Comparison of ENCODE assay signal across 19 cellular contexts in genomic region chr10:31744025-31744424, GRCh38.
DNase-seq lines count a peak whose midpoint lies in the region; ATAC-seq, FAIRE-seq and TF ChIP-seq lines count a peak whose summit lies in the region.
"Had no signal": no experiment of that assay in that cellular context is flagged by ENCODE, and none has a peak within 500 bp of the region (broad histone marks: within the 10 kb centered on the region; RNA-seq: fewer than 3 reads in every experiment).

No MANE protein-coding gene starts in this region.

- no peak overlapping the region for H4K8ac ChIP-seq in H1 (ENCODE audit: extremely low read depth, insufficient read depth, low read length)

- no peak overlapping the region for H3K4me3 Mint-ChIP-seq in activated naive CD4-positive, alpha-beta T cell treated with anti-CD3 and anti-CD28 coated beads for 36 hours
- H3K4me3 Mint-ChIP-seq in CD14-positive monocyte = no peak overlapping the region
- H3K4me3 Mint-ChIP-seq: CD8-positive, alpha-beta T cell; GM23338 had no signal

- intact Hi-C loops in activated naive CD4-positive, alpha-beta T cell treated with anti-CD3 and anti-CD28 coated beads for 36 hours (cut with micrococcal nuclease) = loop anchor here (10.0 kb wide), 1 partner anchor 1391 kb away; no protein-coding TSS in a partner anchor
- intact Hi-C loops in CD14-positive monocyte (cut with micrococcal nuclease) = no loop called here

- no peaks in the 10 kb centered on the region for H3K79me2 ChIP-seq in H1 (ENCODE audit: control insufficient read depth in 1 of 2, insufficient read depth in 2 of 2, low read length in 2 of 2)

- no peak overlapping the region for H2AFZ ChIP-seq in H1 (ENCODE audit: low read length)
- H2AFZ ChIP-seq: GM23338 had no signal

- H3K23ac ChIP-seq in H1 (ENCODE audit: insufficient read length) = no peak overlapping the region

- no peak for TF ChIP-seq EP300 in H1 (IDR thresholded peaks at IDR 0.05; ENCODE audit: borderline replicate concordance in 1 of 2, low read depth in 2 of 2, low read length in 2 of 2)

- H2BK120ac ChIP-seq in H1 (replicated peaks; ENCODE audit: low read depth, low read length) = no peak overlapping the region

- H3K9me3 Mint-ChIP-seq in activated naive CD4-positive, alpha-beta T cell treated with anti-CD3 and anti-CD28 coated beads for 36 hours = peaks cover 5% of the 10 kb centered on the region
- H3K9me3 Mint-ChIP-seq in CD14-positive monocyte = peaks cover 2 to 5% (median 2%) of the 10 kb centered on the region in 7 donors
- H3K9me3 Mint-ChIP-seq: CD8-positive, alpha-beta T cell had no signal

- H2AK5ac ChIP-seq in H1 (ENCODE audit: low read depth, low read length) = no peak overlapping the region

- POLR2A ChIA-PET in HEK293 (lab: Yijun Ruan, JAX) = no interaction called here
- POLR2A ChIA-PET in H1 (lab: Charles Lee; ENCODE audit: partially characterized antibody) = no interaction called here

- no peak overlapping the region for H3K9ac ChIP-seq in H1 (replicated peaks in 1 of 4; ENCODE audit: extremely low read depth in 1 of 4, low read depth in 3 of 4, low read length in 3 of 4)

- no peak overlapping the region for H2BK20ac ChIP-seq in H1 (ENCODE audit: low read length)

- no peaks in the 10 kb centered on the region for H4K20me1 ChIP-seq in H1 (replicated peaks in 1 of 2; ENCODE audit: control insufficient read depth in 1 of 2, insufficient read depth in 2 of 2, low read length in 2 of 2)

- no peak for FAIRE-seq in H1 (lab: Jason Lieb, UNC)
- FAIRE-seq: A204.1, K562 had no signal

- H3K9me3 ChIP-seq in HEK293 (ENCODE audit: control insufficient read depth, insufficient read depth, low read depth, low read length) (no peaks in the 10 kb centered on the region), H1 (ENCODE audit: insufficient read depth in 2 of 2, low read depth in 1 of 2, low read length in 1 of 2) (0 out of 4 replicates have a peak, but pooled peaks cover 0 to 3% of the 10 kb centered on the region in 2 experiments)

- H3K4ac ChIP-seq in H1 (replicated peaks; ENCODE audit: insufficient read length, low read depth, low read length) = no peak overlapping the region

- H3K27ac ChIP-seq in HEK293 (ENCODE audit: extremely low read depth, low read depth, low read length) (no peak overlapping the region), H1 (ENCODE audit: low read depth, low read length) (no peak overlapping the region)
- H3K27ac ChIP-seq: C4-2B, HL-60 had no signal

- no peaks in the 10 kb centered on the region for H3K27me3 Mint-ChIP-seq in activated naive CD4-positive, alpha-beta T cell treated with anti-CD3 and anti-CD28 coated beads for 36 hours (ENCODE audit: low read depth)
- H3K27me3 Mint-ChIP-seq in CD14-positive monocyte (ENCODE audit: low read depth in 3 of 3) = peaks cover 0 to 1% (median 0%) of the 10 kb centered on the region in 3 donors

- 0 out of 2 replicates have a peak overlapping the region, but pooled peaks have one; percentile 32 for H2BK12ac ChIP-seq in H1 (ENCODE audit: low read depth, low read length)

- H2BK5ac ChIP-seq in H1 (ENCODE audit: low read depth, low read length) = no peak overlapping the region

- CTCF ChIA-PET in activated naive CD4-positive, alpha-beta T cell treated with anti-CD3 and anti-CD28 coated beads for 36 hours (lab: Charles Lee) = interaction anchor here (1.0 to 3.1 kb wide), 3 partner anchors 15 to 64 kb away, joined by 3 to 12 read pairs (median 4); no protein-coding TSS in a partner anchor
- CTCF ChIA-PET in HEK293 (lab: Yijun Ruan, JAX) (no interaction called here), H1 (lab: Charles Lee; ENCODE audit: partially characterized antibody) (interaction anchor here (0.8 to 0.9 kb wide), 2 partner anchors 26 to 52 kb away, joined by 3 to 4 read pairs; no protein-coding TSS in a partner anchor)

- 90% methylated on average over 1 of the region's 1 CpG; no CpG with 5 or more reads in 1 of the 2 experiments for WGBS in H1 (ENCODE audit: extremely low coverage in 1 of 2, insufficient coverage in 1 of 2, insufficient read length in 1 of 2, insufficient replicate concordance in 2 of 2, low coverage in 1 of 2, low lambda C conversion rate in 2 of 2, missing lambda C conversion rate in 1 of 2), 2 experiments

- H3K79me1 ChIP-seq in H1 (ENCODE audit: low read depth, low read length) = no peaks in the 10 kb centered on the region

- H3K18ac ChIP-seq in H1 (ENCODE audit: extremely low read depth, low read length) = no peak overlapping the region

- no peak for DNase-seq in activated naive CD4-positive, alpha-beta T cell treated with anti-CD3 and anti-CD28 coated beads for 36 hours
- DNase-seq in activated naive CD4-positive, alpha-beta T cell treated with Interleukin-2 at 50 U/mL for 16 hours = no peak
- DNase-seq in CD14-positive monocyte (ENCODE audit: low spot score) = peak; percentile 13
- no peak for DNase-seq in H1 (ENCODE audit: low read depth in 1 of 2, low spot score in 2 of 2)
- DNase-seq: ACHN; Calu3; CD8-positive, alpha-beta T cell; DMS79 treated with DMSO at 0.1 percent for 48 hours; GF-D8; H7 had no signal

- no peaks in the 10 kb centered on the region; the same call in 1 of the 2 replicates for H3K23me2 ChIP-seq in H1 (ENCODE audit: low read depth, low read length)

- H3K36me3 Mint-ChIP-seq in activated naive CD4-positive, alpha-beta T cell treated with anti-CD3 and anti-CD28 coated beads for 36 hours (ENCODE audit: low read depth) = no peaks in the 10 kb centered on the region
- no peaks in the 10 kb centered on the region for H3K36me3 Mint-ChIP-seq in CD14-positive monocyte
- H3K36me3 Mint-ChIP-seq: CD8-positive, alpha-beta T cell had no signal

- H3K36me3 ChIP-seq in HEK293 (ENCODE audit: control insufficient read depth in 2 of 2, insufficient read depth in 1 of 2, low read length in 2 of 2) = no peaks in the 10 kb centered on the region
- H3K36me3 ChIP-seq in H1 (ENCODE audit: control insufficient read depth in 2 of 4, insufficient read depth in 4 of 4, low read length in 3 of 4) = no peaks in the 10 kb centered on the region

- peak overlapping the region; percentile 95 for H3K27ac Mint-ChIP-seq in activated naive CD4-positive, alpha-beta T cell treated with anti-CD3 and anti-CD28 coated beads for 36 hours
- peak overlapping the region in 1 of 7 donors; percentile 60 for H3K27ac Mint-ChIP-seq in CD14-positive monocyte
- H3K27ac Mint-ChIP-seq: CD8-positive, alpha-beta T cell; GM23338 had no signal

- H3K56ac ChIP-seq in H1 (replicated peaks; ENCODE audit: insufficient read length, low read depth, low read length) = no peak overlapping the region

- H3K4me1 ChIP-seq in HEK293 (ENCODE audit: control insufficient read depth, insufficient read depth, low read length) = no peaks in the 10 kb centered on the region
- no peaks in the 10 kb centered on the region; a peak in 1 of 7 replicates for H3K4me1 ChIP-seq in H1 (replicated peaks in 1 of 4; ENCODE audit: control insufficient read depth in 3 of 4, insufficient read depth in 4 of 4, low read length in 3 of 4)

- no peak for TF ChIP-seq POLR2A in H1 (IDR thresholded peaks at IDR 0.05; ENCODE audit: control extremely low read depth in 1 of 2, low read depth in 2 of 2, low read length in 2 of 2)

- H3K4me3 ChIP-seq in HEK293 (ENCODE audit: low read depth, low read length) = no peak overlapping the region
- H3K4me3 ChIP-seq in H1 (ENCODE audit: extremely low read depth in 1 of 4, insufficient read depth in 2 of 4, low read depth in 3 of 4, low read length in 4 of 4) = no peak overlapping the region
- H3K4me3 ChIP-seq: GM23338, K562 had no signal

- no peak overlapping the region for H4K91ac ChIP-seq in H1 (replicated peaks; ENCODE audit: insufficient read length, low read length)

- H2BK15ac ChIP-seq in H1 (ENCODE audit: low read length) = no peak overlapping the region

- H3K4me1 Mint-ChIP-seq in activated naive CD4-positive, alpha-beta T cell treated with anti-CD3 and anti-CD28 coated beads for 36 hours (ENCODE audit: low read depth) = peaks cover 44% of the 10 kb centered on the region
- H3K4me1 Mint-ChIP-seq in CD14-positive monocyte = peaks cover 5% of the 10 kb centered on the region
- H3K4me1 Mint-ChIP-seq: GM23338 had no signal

- no peak for TF ChIP-seq CTCF in CD14-positive monocyte (IDR thresholded peaks at IDR 0.05)
- TF ChIP-seq CTCF in HEK293 (tag by site-specific recombination; IDR thresholded peaks at IDR 0.05) = no peak
- no peak for TF ChIP-seq CTCF in H1 (IDR thresholded peaks at IDR 0.05; ENCODE audit: control extremely low read depth in 1 of 3, insufficient read depth in 1 of 3, low read depth in 1 of 3, low read length in 3 of 3)

- TF ChIP-seq RAD21 in H1 (IDR thresholded peaks at IDR 0.05 in 1 of 2, conservative IDR thresholded peaks at IDR 0.05 in 1 of 2; ENCODE audit: low read depth in 2 of 2, low read length in 2 of 2) = no peak

- H4K5ac ChIP-seq in H1 (ENCODE audit: insufficient read length, low read depth, low read length) = no peak overlapping the region

- ATAC-seq in HG03139 (IDR thresholded peaks at IDR 0.05; ENCODE audit: unreplicated experiment) = no peak
- no peak for ATAC-seq in HG03571 (IDR thresholded peaks at IDR 0.05; ENCODE audit: unreplicated experiment)
- ATAC-seq: CD8-positive, alpha-beta T cell; GM23338; HCT116; K562 had no signal

- H3K4me2 ChIP-seq in H1 (ENCODE audit: insufficient read depth in 1 of 2, low read depth in 2 of 2, low read length in 2 of 2) = no peak overlapping the region
- H3K4me2 ChIP-seq: GM23338 had no signal

- H3K27me3 ChIP-seq in H1 (replicated peaks in 1 of 4; ENCODE audit: control insufficient read depth in 3 of 4, extremely low read depth in 1 of 4, insufficient read depth in 3 of 4, low read length in 3 of 4) = no peaks in the 10 kb centered on the region

- no peak overlapping the region for H3K14ac ChIP-seq in H1 (ENCODE audit: insufficient read length)

TF ChIP-seq in H1, 55 proteins besides CTCF, POLR2A, EP300 and RAD21 (continues in another document):
- TF ChIP-seq SIN3A (conservative IDR thresholded peaks at IDR 0.05 in 1 of 2, IDR thresholded peaks at IDR 0.05 in 1 of 2; ENCODE audit: low read depth in 1 of 2, low read length in 2 of 2) = no peak
- no peak for TF ChIP-seq EGR1 (IDR thresholded peaks at IDR 0.05; ENCODE audit: borderline replicate concordance, low read depth, low read length)
- TF ChIP-seq NANOG (IDR thresholded peaks at IDR 0.05; ENCODE audit: insufficient read depth, low read depth, low read length, poor library complexity, severe bottlenecking) = no peak
- no peak for TF ChIP-seq SP2 (IDR thresholded peaks at IDR 0.05; ENCODE audit: low read length)
- TF ChIP-seq CHD1 (IDR thresholded peaks at IDR 0.05; ENCODE audit: low read depth, low read length) = no peak
- no peak for TF ChIP-seq YY1 (IDR thresholded peaks at IDR 0.05; ENCODE audit: low read depth, low read length)
- no peak for TF ChIP-seq POU5F1 (IDR thresholded peaks at IDR 0.05; ENCODE audit: low read depth, low read length)
- TF ChIP-seq CHD2 (IDR thresholded peaks at IDR 0.05; ENCODE audit: low read length) = no peak
- TF ChIP-seq MAFK (IDR thresholded peaks at IDR 0.05; ENCODE audit: low read depth, low read length) = no peak
- TF ChIP-seq CEBPB (IDR thresholded peaks at IDR 0.05; ENCODE audit: low read depth, low read length) = no peak
- no peak for TF ChIP-seq TAF1 (IDR thresholded peaks at IDR 0.05; ENCODE audit: low read depth, low read length)
- TF ChIP-seq TCF12 (IDR thresholded peaks at IDR 0.05; ENCODE audit: low read depth, low read length) = no peak
- TF ChIP-seq ZNF274 (IDR thresholded peaks at IDR 0.05; ENCODE audit: borderline replicate concordance, extremely low read depth, low read length) = no peak
